In the genomic region with DNA sequence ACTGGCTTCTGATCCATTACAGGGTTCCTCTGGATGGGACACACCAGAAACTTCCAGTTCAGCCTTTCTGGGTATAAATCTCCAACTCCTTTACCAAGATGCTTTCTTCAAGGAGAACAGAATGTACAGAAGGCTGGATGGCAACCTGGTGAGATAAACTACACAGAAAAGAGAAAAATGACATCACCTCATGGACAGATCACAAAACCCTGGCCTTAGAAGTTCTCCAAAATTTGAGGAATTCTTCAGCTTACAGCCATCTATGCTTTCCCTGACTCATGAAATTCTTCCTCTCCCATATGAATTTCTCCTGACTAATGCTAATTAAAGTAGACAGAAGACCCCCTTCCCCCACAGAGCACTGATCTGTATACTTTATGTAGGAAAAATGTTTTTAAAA, we compare ENCODE assay signal across 1 cellular context.
TF ChIP-seq lines count a peak whose summit lies in the region.

No MANE protein-coding gene starts in this region.

TF ChIP-seq in GM23338, 12 proteins besides CTCF, POLR2A, EP300 and RAD21 (continued from another document):
- TF ChIP-seq, protein P1, sequence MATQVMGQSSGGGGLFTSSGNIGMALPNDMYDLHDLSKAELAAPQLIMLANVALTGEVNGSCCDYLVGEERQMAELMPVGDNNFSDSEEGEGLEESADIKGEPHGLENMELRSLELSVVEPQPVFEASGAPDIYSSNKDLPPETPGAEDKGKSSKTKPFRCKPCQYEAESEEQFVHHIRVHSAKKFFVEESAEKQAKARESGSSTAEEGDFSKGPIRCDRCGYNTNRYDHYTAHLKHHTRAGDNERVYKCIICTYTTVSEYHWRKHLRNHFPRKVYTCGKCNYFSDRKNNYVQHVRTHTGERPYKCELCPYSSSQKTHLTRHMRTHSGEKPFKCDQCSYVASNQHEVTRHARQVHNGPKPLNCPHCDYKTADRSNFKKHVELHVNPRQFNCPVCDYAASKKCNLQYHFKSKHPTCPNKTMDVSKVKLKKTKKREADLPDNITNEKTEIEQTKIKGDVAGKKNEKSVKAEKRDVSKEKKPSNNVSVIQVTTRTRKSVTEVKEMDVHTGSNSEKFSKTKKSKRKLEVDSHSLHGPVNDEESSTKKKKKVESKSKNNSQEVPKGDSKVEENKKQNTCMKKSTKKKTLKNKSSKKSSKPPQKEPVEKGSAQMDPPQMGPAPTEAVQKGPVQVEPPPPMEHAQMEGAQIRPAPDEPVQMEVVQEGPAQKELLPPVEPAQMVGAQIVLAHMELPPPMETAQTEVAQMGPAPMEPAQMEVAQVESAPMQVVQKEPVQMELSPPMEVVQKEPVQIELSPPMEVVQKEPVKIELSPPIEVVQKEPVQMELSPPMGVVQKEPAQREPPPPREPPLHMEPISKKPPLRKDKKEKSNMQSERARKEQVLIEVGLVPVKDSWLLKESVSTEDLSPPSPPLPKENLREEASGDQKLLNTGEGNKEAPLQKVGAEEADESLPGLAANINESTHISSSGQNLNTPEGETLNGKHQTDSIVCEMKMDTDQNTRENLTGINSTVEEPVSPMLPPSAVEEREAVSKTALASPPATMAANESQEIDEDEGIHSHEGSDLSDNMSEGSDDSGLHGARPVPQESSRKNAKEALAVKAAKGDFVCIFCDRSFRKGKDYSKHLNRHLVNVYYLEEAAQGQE (IDR thresholded peaks at IDR 0.05; ENCODE audit: unreplicated experiment) = no peak
- TF ChIP-seq EZH2 (IDR thresholded peaks at IDR 0.05; ENCODE audit: low read depth, unreplicated experiment) = no peak
- TF ChIP-seq CREB1 (CRISPR knock-in tag; IDR thresholded peaks at IDR 0.05; ENCODE audit: low read depth) = no peak
- TF ChIP-seq JUNB (IDR thresholded peaks at IDR 0.05; ENCODE audit: unreplicated experiment) = no peak
- TF ChIP-seq, protein P2, sequence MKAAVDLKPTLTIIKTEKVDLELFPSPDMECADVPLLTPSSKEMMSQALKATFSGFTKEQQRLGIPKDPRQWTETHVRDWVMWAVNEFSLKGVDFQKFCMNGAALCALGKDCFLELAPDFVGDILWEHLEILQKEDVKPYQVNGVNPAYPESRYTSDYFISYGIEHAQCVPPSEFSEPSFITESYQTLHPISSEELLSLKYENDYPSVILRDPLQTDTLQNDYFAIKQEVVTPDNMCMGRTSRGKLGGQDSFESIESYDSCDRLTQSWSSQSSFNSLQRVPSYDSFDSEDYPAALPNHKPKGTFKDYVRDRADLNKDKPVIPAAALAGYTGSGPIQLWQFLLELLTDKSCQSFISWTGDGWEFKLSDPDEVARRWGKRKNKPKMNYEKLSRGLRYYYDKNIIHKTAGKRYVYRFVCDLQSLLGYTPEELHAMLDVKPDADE (IDR thresholded peaks at IDR 0.05) = no peak
